ENCODE assay signal across 17 cellular contexts in genomic region chr10:30111340-30111980, GRCh38. TPM values are rescaled to one million over a fixed set of nuclear protein-coding genes. Genes with fewer than 3 reads are reported as not detected.
DNase-seq lines count a peak whose midpoint lies in the region; ATAC-seq and TF ChIP-seq lines count a peak whose summit lies in the region.
"Had no signal": no experiment of that assay in that cellular context is flagged by ENCODE, and none has a peak within 500 bp of the region (broad histone marks: within the 10 kb centered on the region; RNA-seq: fewer than 3 reads in every experiment).

No MANE protein-coding gene starts in this region.

- no peak overlapping the region for H3K4me3 Mint-ChIP-seq in activated T-helper 1 cell treated with anti-CD3 and anti-CD28 coated beads, Interleukin-12 subunit alpha, Interleukin-12 subunit beta, Interleukin-2, Interleukin-4 antibody, amounts not matched to agents 30 ng/mL and 10 ng/mL and 1 ng/mL, durations not matched to agents 14 hours and 24 hours and 36 hours
- H3K4me3 Mint-ChIP-seq: activated B cell treated with CpG ODN at 0.5 μM for 24 hours; activated naive CD4-positive, alpha-beta T cell treated with anti-CD3 and anti-CD28 coated beads for 36 hours; neural crest cell; T-cell had no signal

- no peak overlapping the region for H3K27ac Mint-ChIP-seq in activated T-helper 1 cell treated with anti-CD3 and anti-CD28 coated beads, Interleukin-12 subunit alpha, Interleukin-12 subunit beta, Interleukin-2, Interleukin-4 antibody, amounts not matched to agents 30 ng/mL and 10 ng/mL and 1 ng/mL, durations not matched to agents 14 hours and 24 hours and 36 hours
- H3K27ac Mint-ChIP-seq: activated B cell treated with CpG ODN at 0.5 μM for 24 hours; activated naive CD4-positive, alpha-beta T cell treated with anti-CD3 and anti-CD28 coated beads for 36 hours; T-cell had no signal

- ATAC-seq in SK-N-SH treated with all-trans-retinoic acid at 6 μM for 48 hours (peak; percentile 82), HG02852 (IDR thresholded peaks at IDR 0.05; ENCODE audit: unreplicated experiment) (no peak), GM19463 (IDR thresholded peaks at IDR 0.05; ENCODE audit: unreplicated experiment) (no peak)
- ATAC-seq: right lobe of liver; stimulated activated naive CD8-positive, alpha-beta T cell treated with anti-CD3 and anti-CD28 coated beads, Interleukin-15, Interleukin-2, amounts not matched to agents 100 U/mL and 50 U/mL, for 24 hours; T-cell had no signal

- no peaks in the 10 kb centered on the region for H3K36me3 Mint-ChIP-seq in activated T-helper 1 cell treated with anti-CD3 and anti-CD28 coated beads, Interleukin-12 subunit alpha, Interleukin-12 subunit beta, Interleukin-2, Interleukin-4 antibody, amounts not matched to agents 30 ng/mL and 10 ng/mL and 1 ng/mL, durations not matched to agents 14 hours and 24 hours and 36 hours (ENCODE audit: low read depth)
- H3K36me3 Mint-ChIP-seq: T-cell had no signal

- H3K9me3 Mint-ChIP-seq in activated T-helper 1 cell treated with anti-CD3 and anti-CD28 coated beads, Interleukin-12 subunit alpha, Interleukin-12 subunit beta, Interleukin-2, Interleukin-4 antibody, amounts not matched to agents 30 ng/mL and 10 ng/mL and 1 ng/mL, durations not matched to agents 14 hours and 24 hours and 36 hours: no peaks in the 10 kb centered on the region
- H3K9me3 Mint-ChIP-seq: activated B cell treated with CpG ODN at 0.5 μM for 24 hours; activated naive CD4-positive, alpha-beta T cell treated with anti-CD3 and anti-CD28 coated beads for 36 hours had no signal

- peaks cover 17% of the 10 kb centered on the region for H3K4me1 Mint-ChIP-seq in activated T-helper 1 cell treated with anti-CD3 and anti-CD28 coated beads, Interleukin-12 subunit alpha, Interleukin-12 subunit beta, Interleukin-2, Interleukin-4 antibody, amounts not matched to agents 30 ng/mL and 10 ng/mL and 1 ng/mL, durations not matched to agents 14 hours and 24 hours and 36 hours (ENCODE audit: low read depth)
- H3K4me1 Mint-ChIP-seq: activated B cell treated with CpG ODN at 0.5 μM for 24 hours, T-cell had no signal

- no peak for TF ChIP-seq CTCF in fibroblast of the aortic adventitia (IDR thresholded peaks at IDR 0.05; ENCODE audit: insufficient read depth, low read length)

- H3K4me3 ChIP-seq in fibroblast of the aortic adventitia (ENCODE audit: low read depth, low read length): no peak overlapping the region
- H3K4me3 ChIP-seq: lung, right lobe of liver had no signal

- intact Hi-C loops in activated T-helper 1 cell treated with anti-CD3 and anti-CD28 coated beads, Interleukin-12 subunit alpha, Interleukin-12 subunit beta, Interleukin-2, Interleukin-4 antibody, amounts not matched to agents 30 ng/mL and 10 ng/mL and 1 ng/mL, durations not matched to agents 14 hours and 24 hours and 36 hours (cut with micrococcal nuclease): no loop called here

- peak; percentile 95 for DNase-seq in HCEC 1CT
- peak; percentile 87 for DNase-seq in fibroblast of the aortic adventitia (ENCODE audit: low read depth)
- DNase-seq in NCI-H1417 treated with DMSO at 0.1 percent for 48 hours (lab: John Stamatoyannopoulos, UW): no peak
- no peak for DNase-seq in activated T-helper 1 cell treated with anti-CD3 and anti-CD28 coated beads, Interleukin-12 subunit alpha, Interleukin-12 subunit beta, Interleukin-2, Interleukin-4 antibody, amounts not matched to agents 30 ng/mL and 10 ng/mL and 1 ng/mL, durations not matched to agents 14 hours and 24 hours and 36 hours (ENCODE audit: low spot score)
- DNase-seq: activated B cell treated with CpG ODN at 0.5 μM for 24 hours; activated naive CD4-positive, alpha-beta T cell treated with anti-CD3 and anti-CD28 coated beads for 36 hours; central memory CD4-positive, alpha-beta T cell; NCI-H1092; NCI-H510A; right lobe of liver; stimulated activated naive CD8-positive, alpha-beta T cell treated with anti-CD3 and anti-CD28 coated beads, Interleukin-15, Interleukin-2, amounts not matched to agents 100 U/mL and 50 U/mL, for 24 hours; T-cell had no signal

- H3K27me3 Mint-ChIP-seq in activated T-helper 1 cell treated with anti-CD3 and anti-CD28 coated beads, Interleukin-12 subunit alpha, Interleukin-12 subunit beta, Interleukin-2, Interleukin-4 antibody, amounts not matched to agents 30 ng/mL and 10 ng/mL and 1 ng/mL, durations not matched to agents 14 hours and 24 hours and 36 hours (ENCODE audit: insufficient read depth): no peaks in the 10 kb centered on the region

TF ChIP-seq in SK-N-SH treated with all-trans-retinoic acid at 6 μM for 48 hours, 23 proteins besides CTCF, POLR2A, EP300 and RAD21:
- TF ChIP-seq ARNTL (CRISPR knock-in tag; IDR thresholded peaks at IDR 0.05; ENCODE audit: borderline replicate concordance, low read depth) (no peak), ZFP3 (CRISPR knock-in tag; IDR thresholded peaks at IDR 0.05) (no peak), GLIS3 (CRISPR knock-in tag; IDR thresholded peaks at IDR 0.05) (no peak), CREB5 (CRISPR knock-in tag; IDR thresholded peaks at IDR 0.05; ENCODE audit: low read depth) (no peak), TOX (CRISPR knock-in tag; IDR thresholded peaks at IDR 0.05; ENCODE audit: borderline replicate concordance) (no peak)

RNA-seq across cellular contexts. Expression of gene JCAD, which starts 52.1 kb away (rescaled TPM):
- total RNA-seq in fibroblast of the aortic adventitia (ENCODE audit: low replicate concordance): 2.3 and 27.9 TPM in 2 replicates
- total RNA-seq in activated T-helper 1 cell treated with anti-CD3 and anti-CD28 coated beads, Interleukin-12 subunit alpha, Interleukin-12 subunit beta, Interleukin-2, Interleukin-4 antibody, amounts not matched to agents 30 ng/mL and 10 ng/mL and 1 ng/mL, durations not matched to agents 14 hours and 24 hours and 36 hours: 0.15 and 0.31 TPM in 2 replicates
- total RNA-seq: activated B cell treated with CpG ODN at 0.5 μM for 24 hours had no signal

Comparison
In these comparisons a context has a peak if more than half of its experiments do, and no peak if none do; other contexts are left out.
1. DNase-seq: peak in HCEC 1CT (single experiment) and fibroblast of the aortic adventitia (single experiment); none in NCI-H1417 treated with DMSO at 0.1 percent for 48 hours (single experiment) and activated T-helper 1 cell treated with anti-CD3 and anti-CD28 coated beads, Interleukin-12 subunit alpha, Interleukin-12 subunit beta, Interleukin-2, Interleukin-4 antibody, amounts not matched to agents 30 ng/mL and 10 ng/mL and 1 ng/mL, durations not matched to agents 14 hours and 24 hours and 36 hours (single experiment).